1 cellular context compared by ENCODE assay signal in the genomic region with DNA sequence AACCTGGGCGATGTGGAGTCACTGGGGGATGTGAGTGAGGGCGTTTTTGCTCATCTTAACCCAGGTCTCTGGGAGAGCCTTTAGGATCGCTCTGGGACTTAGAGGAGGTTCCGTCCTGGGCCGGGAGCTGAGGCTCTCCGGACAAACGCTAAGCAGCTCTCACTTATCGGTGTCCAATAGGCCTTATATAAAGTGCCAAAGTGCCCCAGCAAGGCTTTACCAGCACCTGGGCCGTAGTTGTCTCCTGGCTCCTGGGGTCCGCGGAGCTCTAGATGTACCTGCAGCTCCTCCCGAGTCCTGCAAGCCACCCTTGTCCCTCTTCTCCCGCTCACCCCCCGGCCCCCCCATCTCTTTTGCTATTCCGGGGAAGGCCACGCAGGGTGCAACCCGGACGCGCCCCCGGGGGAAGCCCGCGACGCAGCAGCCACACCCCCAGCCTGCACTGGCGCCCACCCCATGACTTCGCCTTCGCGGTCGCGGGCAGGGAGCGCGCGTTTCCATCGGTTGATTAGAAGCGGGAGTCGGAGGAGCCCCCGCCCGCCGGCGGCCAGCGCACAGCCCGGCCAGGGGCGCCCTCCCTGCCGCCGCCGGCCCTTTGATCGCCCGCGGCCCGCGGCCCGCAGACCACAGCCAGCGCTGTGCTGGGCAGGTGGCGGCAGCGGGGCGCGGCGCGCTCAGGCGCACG.
TF ChIP-seq lines count a peak whose summit lies in the region.

No MANE protein-coding gene starts in this region.

TF ChIP-seq in GM23338, 12 proteins besides CTCF, POLR2A, EP300 and RAD21 (continued from another document):
- TF ChIP-seq, protein P1, sequence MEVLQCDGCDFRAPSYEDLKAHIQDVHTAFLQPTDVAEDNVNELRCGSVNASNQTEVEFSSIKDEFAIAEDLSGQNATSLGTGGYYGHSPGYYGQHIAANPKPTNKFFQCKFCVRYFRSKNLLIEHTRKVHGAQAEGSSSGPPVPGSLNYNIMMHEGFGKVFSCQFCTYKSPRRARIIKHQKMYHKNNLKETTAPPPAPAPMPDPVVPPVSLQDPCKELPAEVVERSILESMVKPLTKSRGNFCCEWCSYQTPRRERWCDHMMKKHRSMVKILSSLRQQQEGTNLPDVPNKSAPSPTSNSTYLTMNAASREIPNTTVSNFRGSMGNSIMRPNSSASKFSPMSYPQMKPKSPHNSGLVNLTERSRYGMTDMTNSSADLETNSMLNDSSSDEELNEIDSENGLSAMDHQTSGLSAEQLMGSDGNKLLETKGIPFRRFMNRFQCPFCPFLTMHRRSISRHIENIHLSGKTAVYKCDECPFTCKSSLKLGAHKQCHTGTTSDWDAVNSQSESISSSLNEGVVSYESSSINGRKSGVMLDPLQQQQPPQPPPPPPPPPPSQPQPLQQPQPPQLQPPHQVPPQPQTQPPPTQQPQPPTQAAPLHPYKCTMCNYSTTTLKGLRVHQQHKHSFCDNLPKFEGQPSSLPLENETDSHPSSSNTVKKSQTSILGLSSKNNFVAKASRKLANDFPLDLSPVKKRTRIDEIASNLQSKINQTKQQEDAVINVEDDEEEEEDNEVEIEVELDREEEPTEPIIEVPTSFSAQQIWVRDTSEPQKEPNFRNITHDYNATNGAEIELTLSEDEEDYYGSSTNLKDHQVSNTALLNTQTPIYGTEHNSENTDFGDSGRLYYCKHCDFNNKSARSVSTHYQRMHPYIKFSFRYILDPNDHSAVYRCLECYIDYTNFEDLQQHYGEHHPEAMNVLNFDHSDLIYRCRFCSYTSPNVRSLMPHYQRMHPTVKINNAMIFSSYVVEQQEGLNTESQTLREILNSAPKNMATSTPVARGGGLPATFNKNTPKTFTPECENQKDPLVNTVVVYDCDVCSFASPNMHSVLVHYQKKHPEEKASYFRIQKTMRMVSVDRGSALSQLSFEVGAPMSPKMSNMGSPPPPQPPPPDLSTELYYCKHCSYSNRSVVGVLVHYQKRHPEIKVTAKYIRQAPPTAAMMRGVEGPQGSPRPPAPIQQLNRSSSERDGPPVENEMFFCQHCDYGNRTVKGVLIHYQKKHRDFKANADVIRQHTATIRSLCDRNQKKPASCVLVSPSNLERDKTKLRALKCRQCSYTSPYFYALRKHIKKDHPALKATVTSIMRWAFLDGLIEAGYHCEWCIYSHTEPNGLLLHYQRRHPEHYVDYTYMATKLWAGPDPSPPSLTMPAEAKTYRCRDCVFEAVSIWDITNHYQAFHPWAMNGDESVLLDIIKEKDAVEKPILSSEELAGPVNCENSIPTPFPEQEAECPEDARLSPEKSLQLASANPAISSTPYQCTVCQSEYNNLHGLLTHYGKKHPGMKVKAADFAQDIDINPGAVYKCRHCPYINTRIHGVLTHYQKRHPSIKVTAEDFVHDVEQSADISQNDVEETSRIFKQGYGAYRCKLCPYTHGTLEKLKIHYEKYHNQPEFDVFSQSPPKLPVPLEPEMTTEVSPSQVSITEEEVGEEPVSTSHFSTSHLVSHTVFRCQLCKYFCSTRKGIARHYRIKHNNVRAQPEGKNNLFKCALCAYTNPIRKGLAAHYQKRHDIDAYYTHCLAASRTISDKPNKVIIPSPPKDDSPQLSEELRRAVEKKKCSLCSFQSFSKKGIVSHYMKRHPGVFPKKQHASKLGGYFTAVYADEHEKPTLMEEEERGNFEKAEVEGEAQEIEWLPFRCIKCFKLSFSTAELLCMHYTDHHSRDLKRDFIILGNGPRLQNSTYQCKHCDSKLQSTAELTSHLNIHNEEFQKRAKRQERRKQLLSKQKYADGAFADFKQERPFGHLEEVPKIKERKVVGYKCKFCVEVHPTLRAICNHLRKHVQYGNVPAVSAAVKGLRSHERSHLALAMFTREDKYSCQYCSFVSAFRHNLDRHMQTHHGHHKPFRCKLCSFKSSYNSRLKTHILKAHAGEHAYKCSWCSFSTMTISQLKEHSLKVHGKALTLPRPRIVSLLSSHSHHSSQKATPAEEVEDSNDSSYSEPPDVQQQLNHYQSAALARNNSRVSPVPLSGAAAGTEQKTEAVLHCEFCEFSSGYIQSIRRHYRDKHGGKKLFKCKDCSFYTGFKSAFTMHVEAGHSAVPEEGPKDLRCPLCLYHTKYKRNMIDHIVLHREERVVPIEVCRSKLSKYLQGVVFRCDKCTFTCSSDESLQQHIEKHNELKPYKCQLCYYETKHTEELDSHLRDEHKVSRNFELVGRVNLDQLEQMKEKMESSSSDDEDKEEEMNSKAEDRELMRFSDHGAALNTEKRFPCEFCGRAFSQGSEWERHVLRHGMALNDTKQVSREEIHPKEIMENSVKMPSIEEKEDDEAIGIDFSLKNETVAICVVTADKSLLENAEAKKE (CRISPR knock-in tag; IDR thresholded peaks at IDR 0.05) = no peak
- no peak for TF ChIP-seq EZH2phosphoT487 (IDR thresholded peaks at IDR 0.05; ENCODE audit: unreplicated experiment)
- no peak for TF ChIP-seq ZNF114 (CRISPR knock-in tag; IDR thresholded peaks at IDR 0.05)
- TF ChIP-seq ZNF331 (CRISPR knock-in tag; IDR thresholded peaks at IDR 0.05; ENCODE audit: low read depth) = no peak
